9 cellular contexts compared by ENCODE assay signal in the genomic region with DNA sequence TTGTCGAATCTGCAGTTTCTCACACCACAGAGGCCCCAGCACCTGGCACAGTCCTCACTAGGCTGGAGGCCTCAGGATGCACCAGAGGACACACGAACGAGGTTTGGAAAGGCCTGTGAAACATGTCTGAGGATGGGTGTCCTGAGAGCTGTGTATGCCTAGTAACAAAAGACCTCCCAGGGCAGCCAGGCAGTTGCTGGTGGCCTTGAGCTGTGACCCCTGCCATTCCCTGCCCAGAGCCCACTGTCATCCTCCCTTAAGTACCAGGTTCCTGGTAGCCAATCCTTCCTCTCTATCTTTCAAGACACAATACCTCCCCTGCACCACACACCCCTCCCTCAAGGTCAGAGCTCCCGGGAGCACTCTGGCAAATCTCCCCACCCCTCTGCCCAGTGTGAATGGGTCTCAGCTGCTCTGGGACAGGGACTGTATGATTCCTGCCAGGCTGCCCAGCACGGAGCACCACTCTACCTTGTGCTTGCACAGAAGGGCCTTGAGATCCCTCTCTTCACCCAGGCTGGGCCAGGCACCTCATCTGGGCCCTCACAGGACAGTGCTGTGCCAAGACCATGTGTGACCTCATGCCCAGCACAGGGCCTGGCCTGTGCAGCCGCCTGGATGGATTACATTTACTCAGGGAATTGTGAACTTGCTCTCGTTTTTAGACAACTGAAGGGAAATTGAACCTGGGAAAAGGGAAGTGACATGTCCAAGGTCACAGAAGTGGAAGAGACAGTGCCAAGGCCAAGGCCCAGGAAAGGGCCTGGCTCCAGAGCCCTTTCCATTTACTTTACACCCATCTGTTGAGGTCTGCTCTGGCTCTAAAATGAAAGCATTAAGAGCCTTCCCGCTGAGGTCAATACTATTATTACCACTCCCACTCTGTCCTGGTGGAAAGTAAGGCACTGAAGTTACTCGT. TPM values are rescaled to one million over a fixed set of nuclear protein-coding genes. Genes with fewer than 3 reads are reported as not detected.
DNase-seq lines count a peak whose midpoint lies in the region; ATAC-seq and TF ChIP-seq lines count a peak whose summit lies in the region.
"Had no signal": no experiment of that assay in that cellular context is flagged by ENCODE, and none has a peak within 500 bp of the region (broad histone marks: within the 10 kb centered on the region; RNA-seq: fewer than 3 reads in every experiment).

No MANE protein-coding gene starts in this region.

- CTCF ChIA-PET in Calu3 (lab: Charles Lee), result no interaction called here

- TF ChIP-seq CTCF in Calu3 (IDR thresholded peaks at IDR 0.05; ENCODE audit: unreplicated experiment) (no peak), OCI-LY1 (IDR thresholded peaks at IDR 0.05; ENCODE audit: low read length) (no peak), endodermal cell (conservative IDR thresholded peaks at IDR 0.05) (no peak), osteocyte (IDR thresholded peaks at IDR 0.05) (no peak)

- H3K9me3 ChIP-seq in OCI-LY1 (ENCODE audit: low read length) (no peaks in the 10 kb centered on the region), endodermal cell (ENCODE audit: control insufficient read depth, low read length) (no peaks in the 10 kb centered on the region)

- peak overlapping the region; percentile 89 for H3K4me2 ChIP-seq in OCI-LY1 (ENCODE audit: low read length)

- no peaks in the 10 kb centered on the region for H3K9me2 ChIP-seq in OCI-LY1 (ENCODE audit: low read depth, low read length)

- peaks cover 22% of the 10 kb centered on the region for H3K4me1 ChIP-seq in OCI-LY1 (ENCODE audit: insufficient read depth, low read length, severe bottlenecking)
- H3K4me1 ChIP-seq in endodermal cell (ENCODE audit: control insufficient read depth, insufficient read depth, low read length), result peaks cover 3% of the 10 kb centered on the region

- peak overlapping the region; percentile 74 for H3K27ac ChIP-seq in OCI-LY1 (ENCODE audit: low read depth, low read length, poor library complexity, severe bottlenecking)
- H3K27ac ChIP-seq in endodermal cell (ENCODE audit: low read depth, low read length), result no peak overlapping the region

- no peak for ATAC-seq in HG03432 (IDR thresholded peaks at IDR 0.05; ENCODE audit: unreplicated experiment)

- WGBS in endodermal cell (ENCODE audit: insufficient coverage in 1 of 2, insufficient read length in 1 of 2), 2 experiments, result 93% methylated on average over 9 of the region's 9 CpGs

- intact Hi-C loops in Calu3 (cut with micrococcal nuclease; ENCODE audit: unreplicated experiment), result loop anchor here (1.0 kb wide), 1 partner anchor 28 kb away; no protein-coding TSS in a partner anchor

- peaks cover 31% of the 10 kb centered on the region for H3K79me2 ChIP-seq in OCI-LY1 (ENCODE audit: insufficient read depth, low read length)

- H3K36me3 Mint-ChIP-seq in Calu3 (ENCODE audit: insufficient read depth, unreplicated experiment) (peaks cover 58% of the 10 kb centered on the region), endodermal cell (ENCODE audit: low read depth) (peaks cover 7% of the 10 kb centered on the region), osteocyte (ENCODE audit: unreplicated experiment) (no peaks in the 10 kb centered on the region)

- no peak overlapping the region for H2AFZ ChIP-seq in OCI-LY1 (ENCODE audit: low read length)

- H3K4me3 ChIP-seq in OCI-LY1 (ENCODE audit: low read depth, low read length, poor library complexity, severe bottlenecking), result peak overlapping the region; percentile 75
- peak overlapping the region; percentile 87 for H3K4me3 ChIP-seq in endodermal cell (ENCODE audit: low read length)

- H4K20me1 ChIP-seq in OCI-LY1 (ENCODE audit: insufficient read depth, low read length), result no peaks in the 10 kb centered on the region

- H3K9ac ChIP-seq in OCI-LY1 (ENCODE audit: low read length) (peak overlapping the region; percentile 88), endodermal cell (ENCODE audit: extremely low read depth, low read length, poor library complexity, severe bottlenecking) (no peak overlapping the region)

- H3K36me3 ChIP-seq in OCI-LY1 (ENCODE audit: insufficient read depth, low read length) (no peaks in the 10 kb centered on the region), endodermal cell (ENCODE audit: control insufficient read depth, insufficient read depth, low read length) (peaks cover 19% of the 10 kb centered on the region)

- H3K4me1 Mint-ChIP-seq in Calu3 (ENCODE audit: low read depth, unreplicated experiment), result peaks cover 24% of the 10 kb centered on the region
- H3K4me1 Mint-ChIP-seq in endodermal cell, result peaks cover 32% of the 10 kb centered on the region
- peaks cover 26% of the 10 kb centered on the region for H3K4me1 Mint-ChIP-seq in osteocyte (ENCODE audit: unreplicated experiment)

- H3K27me3 ChIP-seq in OCI-LY1 (ENCODE audit: insufficient read depth, low read length) (no peaks in the 10 kb centered on the region), endodermal cell (ENCODE audit: control insufficient read depth, insufficient read depth, low read length, poor library complexity, severe bottlenecking) (no peaks in the 10 kb centered on the region)

- BruUV-seq in Calu3 (replicated peaks; lab: Mats Ljungman, UMichigan), result TSS peak; percentile 47

- no peak for DNase-seq in Calu3
- DNase-seq in endodermal cell, result no peak
- DNase-seq in osteocyte (ENCODE audit: extremely low spot score, unreplicated experiment), result no peak
- no peak for DNase-seq in activated CD4-positive, CD25-positive, alpha-beta regulatory T cell (lab: John Stamatoyannopoulos, UW)
- no peak for DNase-seq in stimulated activated CD8-positive, alpha-beta memory T cell treated with anti-CD3 and anti-CD28 coated beads, Interleukin-4, amount 100 ng/mL, for 48 hours
- no peak for DNase-seq in NCI-H446 treated with DMSO at 0.1 percent for 48 hours (lab: John Stamatoyannopoulos, UW)

- no peaks in the 10 kb centered on the region for H3F3A ChIP-seq in OCI-LY1 (ENCODE audit: insufficient read depth, low read length)

- H3K27ac Mint-ChIP-seq in Calu3 (ENCODE audit: unreplicated experiment) (peak overlapping the region; percentile 68), endodermal cell (peak overlapping the region; percentile 90), osteocyte (ENCODE audit: unreplicated experiment) (no peak overlapping the region)

- H3K27me3 Mint-ChIP-seq in Calu3 (ENCODE audit: unreplicated experiment), result no peaks in the 10 kb centered on the region
- no peaks in the 10 kb centered on the region for H3K27me3 Mint-ChIP-seq in endodermal cell (ENCODE audit: insufficient read depth)
- H3K27me3 Mint-ChIP-seq in osteocyte (ENCODE audit: unreplicated experiment), result no peaks in the 10 kb centered on the region

- H3K4me3 Mint-ChIP-seq in Calu3 (ENCODE audit: low read depth, unreplicated experiment), result peak overlapping the region; percentile 84
- H3K4me3 Mint-ChIP-seq in endodermal cell, result peak overlapping the region; percentile 72
- peak overlapping the region; percentile 81 for H3K4me3 Mint-ChIP-seq in osteocyte (ENCODE audit: unreplicated experiment)

- H3K9me3 Mint-ChIP-seq in Calu3 (ENCODE audit: low read depth, unreplicated experiment) (no peaks in the 10 kb centered on the region), endodermal cell (no peaks in the 10 kb centered on the region), osteocyte (ENCODE audit: unreplicated experiment) (no peaks in the 10 kb centered on the region)

RNA-seq across cellular contexts. Expression of a gene that starts 2.2 kb away (rescaled TPM):
- 68.5 and 77.3 TPM in 2 replicates for total RNA-seq in Calu3 (2022)
- total RNA-seq in endodermal cell, result 10 to 100 TPM; 42.1 to 43.7 TPM
- polyA plus RNA-seq in endodermal cell (2013, experiment 1 of 2), result 27.7 TPM
- polyA plus RNA-seq in endodermal cell (2013, experiment 2 of 2), result 26.5 TPM
- total RNA-seq in osteocyte, result 27.8 and 31.4 TPM in 2 replicates

RNA-seq across cellular contexts. Expression of a gene that starts 22.2 kb away (rescaled TPM):
- total RNA-seq in Calu3 (2022) (78.6 and 79.1 TPM in 2 replicates), endodermal cell (10 to 100 TPM; 50.2 to 58.8 TPM), osteocyte (41.6 and 47.9 TPM in 2 replicates)
- polyA plus RNA-seq in endodermal cell (2013, experiment 1 of 2), result 36.7 TPM
- 31.4 TPM for polyA plus RNA-seq in endodermal cell (2013, experiment 2 of 2)

RNA-seq across cellular contexts. Expression of a gene that starts 56.9 kb away (rescaled TPM):
- total RNA-seq in Calu3 (2022) (not detected in 2 replicates), endodermal cell (under 1 TPM in 1 of 2 donors, not detected in 1; 0.40 TPM), osteocyte (not detected in 2 replicates)
- 20.2 TPM for polyA plus RNA-seq in endodermal cell (2013, experiment 1 of 2)
- 19.9 TPM for polyA plus RNA-seq in endodermal cell (2013, experiment 2 of 2)
- total RNA-seq: RPMI7951 had no signal
